1 cellular context compared by ENCODE assay signal in the genomic region with DNA sequence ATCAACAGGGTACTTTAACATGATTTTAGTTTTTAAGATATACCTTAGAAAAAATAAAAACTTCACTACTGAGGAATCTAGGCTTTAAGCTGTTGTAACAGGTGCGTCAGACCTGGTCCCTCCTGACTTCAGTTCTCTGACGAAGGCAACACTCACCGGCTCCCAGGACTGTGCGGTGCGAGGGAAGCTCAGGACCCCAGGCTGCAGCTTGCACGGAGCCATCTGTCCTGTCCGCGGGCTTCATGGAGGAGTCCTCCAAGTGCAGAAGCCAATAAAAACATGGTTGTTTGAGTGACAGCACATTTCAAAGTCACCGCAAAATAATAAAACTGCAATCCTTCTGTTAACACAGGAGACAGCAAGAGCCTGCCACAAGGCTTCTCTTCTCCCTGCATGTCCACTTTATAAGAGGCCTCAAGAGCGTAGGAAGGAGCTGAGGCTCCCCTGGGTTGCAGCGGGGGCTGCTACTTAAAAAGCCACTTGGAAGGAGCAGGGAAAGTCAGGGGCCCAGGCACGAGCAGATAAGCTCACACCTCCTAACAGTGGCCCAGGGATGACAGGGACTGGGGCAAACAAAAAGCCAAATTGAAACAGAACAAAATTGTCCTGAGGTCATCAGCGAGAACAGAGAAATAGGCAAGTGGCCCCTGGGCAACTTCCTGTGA.
TF ChIP-seq lines count a peak whose summit lies in the region.

No MANE protein-coding gene starts in this region.

TF ChIP-seq in A549, 52 proteins besides CTCF, POLR2A, EP300 and RAD21 (continued from another document):
- TF ChIP-seq CEBPB (IDR thresholded peaks at IDR 0.05), result no peak
- no peak for TF ChIP-seq RNF2 (IDR thresholded peaks at IDR 0.05; ENCODE audit: borderline replicate concordance, low read depth)
- TF ChIP-seq ATOH8 (CRISPR knock-in tag; IDR thresholded peaks at IDR 0.05; ENCODE audit: low read depth), result no peak
- TF ChIP-seq NFE2L2 (conservative IDR thresholded peaks at IDR 0.05; ENCODE audit: low read length), result no peak
- TF ChIP-seq RCOR1 (IDR thresholded peaks at IDR 0.05; ENCODE audit: low read depth, low read length), result no peak
- no peak for TF ChIP-seq SMC3 (IDR thresholded peaks at IDR 0.05)
- no peak for TF ChIP-seq REST (IDR thresholded peaks at IDR 0.05)
- no peak for TF ChIP-seq PBX3 (IDR thresholded peaks at IDR 0.05)
- TF ChIP-seq ESRRA (IDR thresholded peaks at IDR 0.05; ENCODE audit: borderline replicate concordance, low read length), result no peak
- TF ChIP-seq, protein P1, sequence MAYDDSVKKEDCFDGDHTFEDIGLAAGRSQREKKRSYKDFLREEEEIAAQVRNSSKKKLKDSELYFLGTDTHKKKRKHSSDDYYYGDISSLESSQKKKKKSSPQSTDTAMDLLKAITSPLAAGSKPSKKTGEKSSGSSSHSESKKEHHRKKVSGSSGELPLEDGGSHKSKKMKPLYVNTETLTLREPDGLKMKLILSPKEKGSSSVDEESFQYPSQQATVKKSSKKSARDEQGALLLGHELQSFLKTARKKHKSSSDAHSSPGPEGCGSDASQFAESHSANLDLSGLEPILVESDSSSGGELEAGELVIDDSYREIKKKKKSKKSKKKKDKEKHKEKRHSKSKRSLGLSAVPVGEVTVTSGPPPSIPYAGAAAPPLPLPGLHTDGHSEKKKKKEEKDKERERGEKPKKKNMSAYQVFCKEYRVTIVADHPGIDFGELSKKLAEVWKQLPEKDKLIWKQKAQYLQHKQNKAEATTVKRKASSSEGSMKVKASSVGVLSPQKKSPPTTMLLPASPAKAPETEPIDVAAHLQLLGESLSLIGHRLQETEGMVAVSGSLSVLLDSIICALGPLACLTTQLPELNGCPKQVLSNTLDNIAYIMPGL (CRISPR knock-in tag; IDR thresholded peaks at IDR 0.05; ENCODE audit: borderline replicate concordance), result no peak
- TF ChIP-seq POLR2AphosphoS2 (conservative IDR thresholded peaks at IDR 0.05; ENCODE audit: low read length), result no peak
- no peak for TF ChIP-seq ZNF302 (CRISPR knock-in tag; IDR thresholded peaks at IDR 0.05)
- TF ChIP-seq ZC3H11A (IDR thresholded peaks at IDR 0.05), result no peak
- no peak for TF ChIP-seq USF2 (IDR thresholded peaks at IDR 0.05)
- TF ChIP-seq FOSL2 (IDR thresholded peaks at IDR 0.05), result no peak
- no peak for TF ChIP-seq FOSL2 (CRISPR knock-in tag; IDR thresholded peaks at IDR 0.05)
